1 cellular context compared by ENCODE assay signal in the genomic region with DNA sequence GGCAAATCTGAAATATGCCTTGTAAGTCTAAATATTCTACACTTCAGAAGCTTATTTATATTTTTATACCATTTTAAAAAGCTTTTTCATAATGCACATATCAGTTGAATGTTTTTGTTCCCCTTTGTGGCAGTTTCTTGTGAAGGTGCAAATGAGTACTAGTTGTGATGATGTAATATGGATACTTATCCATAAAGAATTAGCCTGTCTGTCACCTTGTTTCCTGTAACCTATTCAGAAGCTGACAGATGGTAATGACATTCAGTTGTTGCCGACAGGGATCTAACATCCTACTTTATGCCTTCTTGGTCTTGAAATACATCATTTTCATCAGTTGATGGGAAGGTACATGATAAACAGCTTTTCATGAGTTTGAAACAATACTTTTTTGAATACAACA.
TF ChIP-seq lines count a peak whose summit lies in the region.

No MANE protein-coding gene starts in this region.

TF ChIP-seq in GM12878, 131 proteins besides CTCF, POLR2A, EP300 and RAD21 (continued from another document):
- TF ChIP-seq, protein P1, sequence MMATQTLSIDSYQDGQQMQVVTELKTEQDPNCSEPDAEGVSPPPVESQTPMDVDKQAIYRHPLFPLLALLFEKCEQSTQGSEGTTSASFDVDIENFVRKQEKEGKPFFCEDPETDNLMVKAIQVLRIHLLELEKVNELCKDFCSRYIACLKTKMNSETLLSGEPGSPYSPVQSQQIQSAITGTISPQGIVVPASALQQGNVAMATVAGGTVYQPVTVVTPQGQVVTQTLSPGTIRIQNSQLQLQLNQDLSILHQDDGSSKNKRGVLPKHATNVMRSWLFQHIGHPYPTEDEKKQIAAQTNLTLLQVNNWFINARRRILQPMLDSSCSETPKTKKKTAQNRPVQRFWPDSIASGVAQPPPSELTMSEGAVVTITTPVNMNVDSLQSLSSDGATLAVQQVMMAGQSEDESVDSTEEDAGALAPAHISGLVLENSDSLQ (IDR thresholded peaks at IDR 0.05), result peak; percentile 83
- TF ChIP-seq RELA (IDR thresholded peaks at IDR 0.05; ENCODE audit: borderline replicate concordance, partially characterized antibody) (no peak), MTA2 (IDR thresholded peaks at IDR 0.05; ENCODE audit: low read depth) (peak; percentile 38; the same call in 1 of the 2 replicates), ATF7 (IDR thresholded peaks at IDR 0.05; ENCODE audit: low read depth) (peak; percentile 86), EZH2 (IDR thresholded peaks at IDR 0.05; ENCODE audit: borderline replicate concordance, control insufficient read depth, low read depth, low read length) (no peak)
